ENCODE assay signal across 12 cellular contexts in genomic region chr1:201552941-201553341, GRCh38. TPM values are rescaled to one million over a fixed set of nuclear protein-coding genes. Genes with fewer than 3 reads are reported as not detected.
DNase-seq lines count a peak whose midpoint lies in the region; ATAC-seq, FAIRE-seq and TF ChIP-seq lines count a peak whose summit lies in the region.
"Had no signal": no experiment of that assay in that cellular context is flagged by ENCODE, and none has a peak within 500 bp of the region (broad histone marks: within the 10 kb centered on the region; RNA-seq: fewer than 3 reads in every experiment).

No MANE protein-coding gene starts in this region.

- no peaks in the 10 kb centered on the region for H3K9me3 ChIP-seq in gastroesophageal sphincter

- no peak for TF ChIP-seq EP300 in gastroesophageal sphincter (IDR thresholded peaks at IDR 0.05)

- H3K4me1 ChIP-seq in gastroesophageal sphincter = peaks cover 0 to 44% (median 20%) of the 10 kb centered on the region in 3 donors

- peak overlapping the region in 3 of 4 donors; percentile 32 to 63 (median 60) for H3K27ac ChIP-seq in gastroesophageal sphincter

- DNase-seq in COR-L47 (lab: John Stamatoyannopoulos, UW) (peak; percentile 29), RCC 7860 (ENCODE audit: low spot score) (peak; percentile 88), putamen (ENCODE audit: low spot score) (peak; percentile 62), NCI-H774 (lab: John Stamatoyannopoulos, UW) (no peak)
- DNase-seq in stimulated activated CD4-positive, alpha-beta T cell treated with anti-CD3 and anti-CD28 coated beads, Interleukin-4, amount 100 ng/mL, for 4 hours = no peak
- DNase-seq in stimulated activated naive CD4-positive, alpha-beta T cell treated with Interleukin-2 at 50 U/mL for 16 hours (lab: John Stamatoyannopoulos, UW) = no peak
- DNase-seq: activated T-cell treated with anti-CD3 and anti-CD28 coated beads, Interleukin-2, amount 50 U/mL, for 48 hours; NCI-H748 treated with DMSO at 0.1 percent for 48 hours had no signal

- no peak for TF ChIP-seq POLR2A in gastroesophageal sphincter (IDR thresholded peaks at IDR 0.05)

- no peaks in the 10 kb centered on the region for H3K27me3 ChIP-seq in gastroesophageal sphincter

- WGBS in gastroesophageal sphincter (ENCODE audit: low coverage in 1 of 2), 2 donors = 50 to 73% methylated on average over 1 to 5 of the region's 5 CpGs

- ATAC-seq in gastroesophageal sphincter = no peak
- ATAC-seq in GM21576 (IDR thresholded peaks at IDR 0.05; ENCODE audit: unreplicated experiment) = no peak

- FAIRE-seq in RCC 7860 (lab: Jason Lieb, UNC) = peak; percentile 95
- FAIRE-seq: D721Med, keratinocyte had no signal

- no peak for TF ChIP-seq CTCF in gastroesophageal sphincter (IDR thresholded peaks at IDR 0.05)

- H3K36me3 ChIP-seq in gastroesophageal sphincter = no peaks in the 10 kb centered on the region

- no peak overlapping the region for H3K4me3 ChIP-seq in gastroesophageal sphincter

RNA-seq across cellular contexts. Expression of gene NAV1, which starts 14.0 kb away (rescaled TPM):
- 10 to 100 TPM; 11.4 to 35.8 (median 18.0) TPM for total RNA-seq in gastroesophageal sphincter

RNA-seq across cellular contexts. Expression of gene CSRP1, which starts 46.0 kb away (rescaled TPM):
- total RNA-seq in gastroesophageal sphincter = 1,000 to 10,000 TPM; 4,484 to 9,179 (median 5,319) TPM

Comparison
In these comparisons a context has a peak if more than half of its experiments do, and no peak if none do; other contexts are left out.
1. DNase-seq: peak in COR-L47 (single experiment), RCC 7860 (single experiment) and putamen (single experiment); none in stimulated activated CD4-positive, alpha-beta T cell treated with anti-CD3 and anti-CD28 coated beads, Interleukin-4, amount 100 ng/mL, for 4 hours (0 of 2), stimulated activated naive CD4-positive, alpha-beta T cell treated with Interleukin-2 at 50 U/mL for 16 hours (single experiment) and NCI-H774 (single experiment).